18 cellular contexts compared by ENCODE assay signal in genomic region chr2:31271851-31272267, GRCh38. TPM values are rescaled to one million over a fixed set of nuclear protein-coding genes. Genes with fewer than 3 reads are reported as not detected.
A peak's percentile ranks its signal among the peaks of the same experiment; 100 is the strongest.
DNase-seq lines count a peak whose midpoint lies in the region; ATAC-seq and TF ChIP-seq lines count a peak whose summit lies in the region.
"Had no signal": no experiment of that assay in that cellular context is flagged by ENCODE, and none has a peak within 500 bp of the region (broad histone marks: within the 10 kb centered on the region; RNA-seq: fewer than 3 reads in every experiment).

No MANE protein-coding gene starts in this region.

- DNase-seq in COLO829 (ENCODE audit: low spot score) (peak; percentile 23), HT1080 (ENCODE audit: low read depth) (peak; percentile 65), brain microvascular endothelial cell (peak; percentile 42), iris pigment epithelial cell (ENCODE audit: low read depth) (peak; percentile 42), epidermal melanocyte (ENCODE audit: insufficient read length, low spot score) (no peak), SK-N-DZ (ENCODE audit: low spot score) (no peak)
- no peak for DNase-seq in stimulated activated naive CD8-positive, alpha-beta T cell treated with anti-CD3 and anti-CD28 coated beads, Interleukin-15, amount 100 ng/mL, for 72 hours
- DNase-seq: activated naive CD4-positive, alpha-beta T cell treated with anti-CD3 and anti-CD28 coated beads, Interleukin-2, amount 50 U/mL, for 16 hours; cortex of kidney; KG1; kidney; NCI-H1105; NCI-H526 treated with DMSO at 0.1 percent for 48 hours; PC-3; SW 1271 had no signal

- H3K36me3 ChIP-seq in brain microvascular endothelial cell (replicated peaks), result no peaks in the 10 kb centered on the region

- no peak overlapping the region for H3K4me3 ChIP-seq in brain microvascular endothelial cell (ENCODE audit: low read depth, low read length)

- H3K27ac ChIP-seq in brain microvascular endothelial cell, result no peak overlapping the region

- peaks cover 19% of the 10 kb centered on the region for H3K27me3 Mint-ChIP-seq in stimulated activated naive CD8-positive, alpha-beta T cell treated with anti-CD3 and anti-CD28 coated beads, Interleukin-15, amount 100 ng/mL, for 72 hours

- H3K4me3 Mint-ChIP-seq in stimulated activated naive CD8-positive, alpha-beta T cell treated with anti-CD3 and anti-CD28 coated beads, Interleukin-15, amount 100 ng/mL, for 72 hours, result no peak overlapping the region
- H3K4me3 Mint-ChIP-seq: neural crest cell; stimulated activated naive CD8-positive, alpha-beta T cell treated with anti-CD3 and anti-CD28 coated beads, Interleukin-15, Interleukin-2, amounts not matched to agents 100 ng/mL and 50 ng/mL, for 24 hours had no signal

- no peak for TF ChIP-seq CTCF in brain microvascular endothelial cell (IDR thresholded peaks at IDR 0.05; ENCODE audit: low read depth, low read length, missing control alignments)

- no peak for ATAC-seq in stimulated activated naive CD8-positive, alpha-beta T cell treated with anti-CD3 and anti-CD28 coated beads, Interleukin-15, amount 100 ng/mL, for 72 hours
- no peak for ATAC-seq in HG02885 (IDR thresholded peaks at IDR 0.05; ENCODE audit: poor library complexity, unreplicated experiment)
- ATAC-seq: PC-3 had no signal

- H3K9me3 Mint-ChIP-seq in stimulated activated naive CD8-positive, alpha-beta T cell treated with anti-CD3 and anti-CD28 coated beads, Interleukin-15, amount 100 ng/mL, for 72 hours, result no peaks in the 10 kb centered on the region
- H3K9me3 Mint-ChIP-seq: neural crest cell; stimulated activated naive CD8-positive, alpha-beta T cell treated with anti-CD3 and anti-CD28 coated beads, Interleukin-15, Interleukin-2, amounts not matched to agents 100 ng/mL and 50 ng/mL, for 24 hours had no signal

- in situ Hi-C loops in brain microvascular endothelial cell (cut with HindIII; ENCODE audit: low pct_ligation_motif_present, low sequenced_read_pairs), result no loop called here

- no peaks in the 10 kb centered on the region for H3K27me3 ChIP-seq in brain microvascular endothelial cell (replicated peaks)

- no peaks in the 10 kb centered on the region for H3K4me1 Mint-ChIP-seq in stimulated activated naive CD8-positive, alpha-beta T cell treated with anti-CD3 and anti-CD28 coated beads, Interleukin-15, amount 100 ng/mL, for 72 hours

- H3K27ac Mint-ChIP-seq in stimulated activated naive CD8-positive, alpha-beta T cell treated with anti-CD3 and anti-CD28 coated beads, Interleukin-15, amount 100 ng/mL, for 72 hours, result no peak overlapping the region
- H3K27ac Mint-ChIP-seq: stimulated activated naive CD8-positive, alpha-beta T cell treated with anti-CD3 and anti-CD28 coated beads, Interleukin-15, Interleukin-2, amounts not matched to agents 100 ng/mL and 50 ng/mL, for 24 hours had no signal

RNA-seq across cellular contexts. Expression of gene EHD3, which starts 37.9 kb away (rescaled TPM):
- total RNA-seq in HT1080 (2014; rRNA removed; shearing (Covaris generic)), result 14.1 and 17.5 TPM in 2 replicates
- 13.8 and 15.7 TPM in 2 replicates for polyA plus RNA-seq in HT1080 (2015; cell fraction: cytosol; rRNA removed)
- polyA plus RNA-seq in HT1080 (2015; cell fraction: nucleus; rRNA removed), result 11.3 and 12.9 TPM in 2 replicates
- polyA plus RNA-seq in SK-N-DZ (2014; cell fraction: cytosol; rRNA removed), result 2.8 and 4.0 TPM in 2 replicates
- polyA plus RNA-seq in SK-N-DZ (2014; cell fraction: nucleus; rRNA removed), result 1.3 and 2.2 TPM in 2 replicates

RNA-seq across cellular contexts. Expression of gene CAPN14, which starts 54.5 kb away (rescaled TPM):
- total RNA-seq in HT1080 (2014; rRNA removed; shearing (Covaris generic)), result 0.03 and 0.24 TPM in 2 replicates
- 0.14 and 0.16 TPM in 2 replicates for polyA plus RNA-seq in HT1080 (2015; cell fraction: cytosol; rRNA removed)
- 0.14 and 0.71 TPM in 2 replicates for polyA plus RNA-seq in HT1080 (2015; cell fraction: nucleus; rRNA removed)
- 0.10 TPM in 1 of 2 replicates, not detected in the other for polyA plus RNA-seq in SK-N-DZ (2014; cell fraction: cytosol; rRNA removed)
- polyA plus RNA-seq in SK-N-DZ (2014; cell fraction: nucleus; rRNA removed), result 0.13 and 0.62 TPM in 2 replicates
- total RNA-seq: PC-3 had no signal

Comparison
In these comparisons a context has a peak if more than half of its experiments do, and no peak if none do; other contexts are left out.
1. DNase-seq: peak in COLO829 (single experiment), HT1080 (single experiment), brain microvascular endothelial cell (single experiment) and iris pigment epithelial cell (single experiment); none in stimulated activated naive CD8-positive, alpha-beta T cell treated with anti-CD3 and anti-CD28 coated beads, Interleukin-15, amount 100 ng/mL, for 72 hours (0 of 2), epidermal melanocyte (single experiment) and SK-N-DZ (single experiment).